1 cellular context compared by ENCODE assay signal in genomic region chr19:13173129-13173737, GRCh38.
TF ChIP-seq lines count a peak whose summit lies in the region.

No MANE protein-coding gene starts in this region.

TF ChIP-seq in HCT116, 20 proteins besides CTCF, POLR2A, EP300 and RAD21 (continued from another document):
- TF ChIP-seq REST (IDR thresholded peaks at IDR 0.05; ENCODE audit: low read depth) = no peak
- no peak for TF ChIP-seq FOSL1 (IDR thresholded peaks at IDR 0.05; ENCODE audit: low read depth)
- TF ChIP-seq EGR1 (IDR thresholded peaks at IDR 0.05; ENCODE audit: low read depth) = no peak
